Comparison of ENCODE assay signal across 8 cellular contexts in the genomic region with DNA sequence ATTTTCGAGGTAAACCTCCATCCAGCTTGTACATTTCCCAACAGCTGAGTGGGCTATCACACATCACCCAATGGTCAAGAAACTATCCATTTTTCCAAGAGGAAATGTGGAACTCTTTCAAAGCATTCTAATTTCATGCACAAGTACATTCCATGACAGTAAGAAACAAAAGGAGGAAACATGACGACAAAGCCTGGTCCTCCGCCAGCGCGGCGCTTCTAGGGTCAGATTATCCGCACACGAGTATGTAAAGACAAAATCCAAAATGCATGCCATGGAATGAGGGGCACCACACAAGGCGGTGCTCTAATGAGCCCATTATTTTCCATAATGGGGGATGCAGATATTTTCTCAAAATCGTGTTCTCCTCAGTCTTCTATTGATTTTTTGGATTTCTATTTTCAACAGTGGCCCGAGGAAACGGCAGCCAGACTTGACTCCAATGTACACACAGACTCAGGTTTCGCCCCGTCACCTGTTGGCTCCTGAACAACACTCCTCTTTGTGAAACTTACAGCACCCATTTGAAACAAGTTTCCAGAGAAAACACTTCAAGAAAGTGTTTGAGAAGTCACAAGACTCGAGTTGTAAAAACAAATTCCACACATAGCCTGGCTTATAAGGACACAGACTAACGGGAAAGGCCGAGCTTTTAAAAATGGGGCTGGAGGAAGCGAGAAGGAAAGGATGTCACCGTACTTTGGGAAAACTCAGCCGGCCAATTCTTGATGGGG.
A peak's percentile ranks its signal among the peaks of the same experiment; 100 is the strongest.
DNase-seq lines count a peak whose midpoint lies in the region; ATAC-seq lines count a peak whose summit lies in the region.

No MANE protein-coding gene starts in this region.

- CTCF ChIA-PET in naive thymus-derived CD4-positive, alpha-beta T cell (lab: Charles Lee): no interaction called here

- H3K27ac Mint-ChIP-seq in naive thymus-derived CD4-positive, alpha-beta T cell: no peak overlapping the region

- peak overlapping the region; percentile 51 to 90 (median 76) for H3K4me3 Mint-ChIP-seq in naive thymus-derived CD4-positive, alpha-beta T cell

- ATAC-seq in naive thymus-derived CD4-positive, alpha-beta T cell: no peak
- ATAC-seq in GM18858 (IDR thresholded peaks at IDR 0.05; ENCODE audit: unreplicated experiment) (no peak), GM19452 (IDR thresholded peaks at IDR 0.05; ENCODE audit: unreplicated experiment) (no peak)

- H3K27me3 ChIP-seq in effector memory CD4-positive, alpha-beta T cell (replicated peaks; ENCODE audit: control insufficient read depth, insufficient read depth, low read length, poor library complexity, severe bottlenecking): peaks cover 41% of the 10 kb centered on the region
- H3K27me3 ChIP-seq in naive thymus-derived CD4-positive, alpha-beta T cell (ENCODE audit: control insufficient read depth in 2 of 2, insufficient read depth in 2 of 2, low read length in 2 of 2): peaks cover 0 to 24% of the 10 kb centered on the region in 2 donors

- no peaks in the 10 kb centered on the region for H3K9me3 Mint-ChIP-seq in naive thymus-derived CD4-positive, alpha-beta T cell

- no peaks in the 10 kb centered on the region for H3K36me3 ChIP-seq in effector memory CD4-positive, alpha-beta T cell (ENCODE audit: control insufficient read depth, insufficient read depth, low read length)
- H3K36me3 ChIP-seq in naive thymus-derived CD4-positive, alpha-beta T cell (ENCODE audit: control insufficient read depth in 2 of 3, insufficient read depth in 3 of 3, low read length in 3 of 3): no peaks in the 10 kb centered on the region

- H3K4me3 ChIP-seq in effector memory CD4-positive, alpha-beta T cell (ENCODE audit: insufficient read depth, low read depth, low read length, poor library complexity, severe bottlenecking): peak overlapping the region; percentile 65
- H3K4me3 ChIP-seq in naive thymus-derived CD4-positive, alpha-beta T cell (ENCODE audit: low read length): peak overlapping the region; percentile 58

- H3K9me3 ChIP-seq in effector memory CD4-positive, alpha-beta T cell (ENCODE audit: control insufficient read depth, low read length): no peaks in the 10 kb centered on the region
- H3K9me3 ChIP-seq in naive thymus-derived CD4-positive, alpha-beta T cell (ENCODE audit: control insufficient read depth in 2 of 3, low read length in 3 of 3): no peaks in the 10 kb centered on the region

- no peaks in the 10 kb centered on the region for H3K36me3 Mint-ChIP-seq in naive thymus-derived CD4-positive, alpha-beta T cell

- intact Hi-C loops in naive thymus-derived CD4-positive, alpha-beta T cell (cut with micrococcal nuclease): loop anchor here in 1 of 2 donors (1.0 to 2.0 kb wide), 2 partner anchors 87 to 855 kb away; no protein-coding TSS in a partner anchor

- peaks cover 5% of the 10 kb centered on the region for H3K4me1 ChIP-seq in effector memory CD4-positive, alpha-beta T cell (ENCODE audit: control insufficient read depth, insufficient read depth, low read length, poor library complexity, severe bottlenecking)
- H3K4me1 ChIP-seq in naive thymus-derived CD4-positive, alpha-beta T cell (ENCODE audit: control insufficient read depth in 2 of 2, insufficient read depth in 2 of 2, low read length in 2 of 2): peaks cover 0 to 5% of the 10 kb centered on the region in 2 donors

- POLR2A ChIA-PET in naive thymus-derived CD4-positive, alpha-beta T cell (lab: Charles Lee): no interaction called here

- no peak overlapping the region for H3K27ac ChIP-seq in effector memory CD4-positive, alpha-beta T cell (ENCODE audit: insufficient read depth, low read length, poor library complexity, severe bottlenecking)
- H3K27ac ChIP-seq in naive thymus-derived CD4-positive, alpha-beta T cell (ENCODE audit: low read depth, low read length): no peak overlapping the region

- peaks cover 4 to 16% (median 10%) of the 10 kb centered on the region in 7 donors for H3K4me1 Mint-ChIP-seq in naive thymus-derived CD4-positive, alpha-beta T cell

- H3K27me3 Mint-ChIP-seq in naive thymus-derived CD4-positive, alpha-beta T cell: peaks cover 69 to 88% (median 78%) of the 10 kb centered on the region in 5 donors

- DNase-seq in EL (peak; percentile 34), NCI-H748 (lab: John Stamatoyannopoulos, UW; ENCODE audit: unreplicated experiment) (peak; percentile 41), anterior cingulate cortex (lab: John Stamatoyannopoulos, UW) (no peak), NCI-H82 treated with DMSO at 0.1 percent for 48 hours (lab: John Stamatoyannopoulos, UW; ENCODE audit: unreplicated experiment) (no peak)
- no peak for DNase-seq in effector memory CD4-positive, alpha-beta T cell
- no peak for DNase-seq in naive thymus-derived CD4-positive, alpha-beta T cell

Comparison
In these comparisons a context has a peak if more than half of its experiments do, and no peak if none do; other contexts are left out.
1. DNase-seq: peak in EL (single experiment) and NCI-H748 (single experiment); none in effector memory CD4-positive, alpha-beta T cell (0 of 3), naive thymus-derived CD4-positive, alpha-beta T cell (0 of 9), anterior cingulate cortex (0 of 58) and NCI-H82 treated with DMSO at 0.1 percent for 48 hours (single experiment).